38 cellular contexts compared by ENCODE assay signal in the genomic region with DNA sequence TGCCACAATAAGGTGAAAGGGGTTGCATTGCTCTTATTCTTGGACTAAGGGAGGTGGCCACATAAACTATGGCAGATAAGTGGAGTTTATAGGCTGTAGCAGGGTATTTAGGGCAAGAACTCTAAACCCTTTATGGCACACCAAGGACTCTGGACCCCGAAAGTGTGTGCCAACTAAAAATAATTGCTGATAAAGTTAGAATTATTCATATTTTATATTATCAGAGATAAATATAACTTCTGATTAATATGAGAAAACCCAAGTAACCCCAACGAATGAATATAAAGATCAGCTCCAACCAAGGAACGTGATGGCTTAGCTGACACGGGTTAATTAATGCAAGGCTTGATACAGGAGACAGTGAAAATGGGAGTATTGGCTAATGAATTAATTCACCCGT. TPM values are rescaled to one million over a fixed set of nuclear protein-coding genes. Genes with fewer than 3 reads are reported as not detected.
"Had no signal": no experiment of that assay in that cellular context is flagged by ENCODE, and none has a peak within 500 bp of the region (broad histone marks: within the 10 kb centered on the region; RNA-seq: fewer than 3 reads in every experiment).

No MANE protein-coding gene starts in this region.

- H3K36me3 ChIP-seq: adrenal gland, ascending aorta, brain microvascular endothelial cell, breast epithelium, cardiac muscle cell had no signal

- FAIRE-seq: astrocyte, bronchial epithelial cell had no signal

- H3K4me1 ChIP-seq: adrenal gland, ascending aorta, breast epithelium had no signal

- DNase-seq: activated effector memory CD4-positive, alpha-beta T cell treated with anti-CD3 and anti-CD28 coated beads, Interleukin-2, amount 50 U/mL, for 16 hours; activated effector memory CD4-positive, alpha-beta T cell treated with Interleukin-2 at 50 U/mL for 16 hours; activated gamma-delta T cell; activated gamma-delta T cell treated with Interleukin-2 at 50 U/mL for 16 hours; activated naive CD4-positive, alpha-beta T cell; activated naive CD4-positive, alpha-beta T cell treated with anti-CD3 and anti-CD28 coated beads for 36 hours; activated naive CD4-positive, alpha-beta T cell treated with anti-CD3 and anti-CD28 coated beads, Interleukin-2, amount 10 ng/mL, durations not matched to agents 7 days and 5 days; activated naive CD4-positive, alpha-beta T cell treated with anti-CD3 and anti-CD28 coated beads, Interleukin-2, amount 50 U/mL, for 16 hours; activated naive CD4-positive, alpha-beta T cell treated with Interleukin-2 at 50 U/mL for 16 hours; activated naive CD8-positive, alpha-beta T cell treated with anti-CD3 and anti-CD28 coated beads for 36 hours; activated naive CD8-positive, alpha-beta T cell treated with anti-CD3 and anti-CD28 coated beads, Interleukin-2, amount 10 ng/mL, durations not matched to agents 7 days and 5 days; activated naive CD8-positive, alpha-beta T cell treated with anti-CD3 and anti-CD28 coated beads, Interleukin-2, amount 50 U/mL, for 24 hours; activated T-cell treated with anti-CD3 and anti-CD28 coated beads, Interleukin-2, amount 50 U/mL, for 1 hour; activated T-cell treated with anti-CD3 and anti-CD28 coated beads, Interleukin-2, amount 50 U/mL, for 24 hours; activated T-cell treated with anti-CD3 and anti-CD28 coated beads, Interleukin-2, amount 50 U/mL, for 4 hours; activated T-cell treated with anti-CD3 and anti-CD28 coated beads, Interleukin-2, amount 50 U/mL, for 48 hours; activated T-cell treated with anti-CD3 and anti-CD28 coated beads, Interleukin-2, amount 50 U/mL, for 72 hours; adrenal gland; amniotic stem cell; amygdala; anterior cingulate cortex; aorta; body of pancreas; brain microvascular endothelial cell; caudate nucleus; central memory CD4-positive, alpha-beta T cell; cerebellar nuclear complex had no signal

- H3K9me3 ChIP-seq: adrenal gland, ascending aorta, body of pancreas had no signal

- H3K27me3 ChIP-seq: adrenal gland, ascending aorta, body of pancreas, brain microvascular endothelial cell, cardiac muscle cell had no signal

- H3K27ac ChIP-seq: adrenal gland, ascending aorta, body of pancreas, brain microvascular endothelial cell, breast epithelium, cardiac muscle cell had no signal

- H3K4me3 ChIP-seq: adrenal gland, ascending aorta, body of pancreas, breast epithelium, cardiac muscle cell had no signal

- ATAC-seq: activated naive CD4-positive, alpha-beta T cell treated with anti-CD3 and anti-CD28 coated beads, Interleukin-2, amount 50 U/mL, for 72 hours; activated naive CD8-positive, alpha-beta T cell treated with anti-CD3 and anti-CD28 coated beads, Interleukin-2, amount 50 U/mL, for 24 hours; activated T-cell treated with anti-CD3 and anti-CD28 coated beads, Interleukin-2, amount 50 U/mL, for 4 hours; activated T-cell treated with anti-CD3 and anti-CD28 coated beads, Interleukin-2, amount 50 U/mL, for 72 hours; activated T-helper 17 cell treated with anti-CD3 and anti-CD28 coated beads, Interleukin-2, amount 50 U/mL, for 72 hours; body of pancreas had no signal

RNA-seq across cellular contexts. Expression of a gene that starts 8.8 kb away (rescaled TPM):
- total RNA-seq: astrocyte, chondrocyte had no signal
- polyA plus RNA-seq: cardiac muscle cell had no signal

RNA-seq across cellular contexts. Expression of a gene that starts 15.0 kb away (rescaled TPM):
- total RNA-seq: activated naive CD4-positive, alpha-beta T cell treated with anti-CD3 and anti-CD28 coated beads for 36 hours; activated naive CD4-positive, alpha-beta T cell treated with anti-CD3 and anti-CD28 coated beads, Interleukin-2, amount 50 U/mL, for 72 hours; activated naive CD8-positive, alpha-beta T cell treated with anti-CD3 and anti-CD28 coated beads for 36 hours; activated naive CD8-positive, alpha-beta T cell treated with anti-CD3 and anti-CD28 coated beads, Interleukin-2, amount 10 ng/mL, durations not matched to agents 7 days and 5 days; activated T-cell treated with anti-CD3 and anti-CD28 coated beads, Interleukin-2, amount 50 U/mL, for 4 hours; activated T-cell treated with anti-CD3 and anti-CD28 coated beads, Interleukin-2, amount 50 U/mL, for 72 hours; activated T-helper 1 cell treated with anti-CD3 and anti-CD28 coated beads, Interleukin-12 subunit alpha, Interleukin-12 subunit beta, Interleukin-2, Interleukin-4 antibody, amounts not matched to agents 30 ng/mL and 10 ng/mL and 1 ng/mL, durations not matched to agents 14 hours and 24 hours and 36 hours; activated T-helper 17 cell treated with anti-CD3 and anti-CD28 coated beads, Interleukin-2, amount 50 U/mL, for 72 hours; activated T-helper 2 cell treated with anti-CD3 and anti-CD28 coated beads, Interferon-gamma antibody, Interleukin-2, Interleukin-4, amounts not matched to agents 10 μg/mL and 5 μg/mL and 100 μg/mL, durations not matched to agents 14 hours and 24 hours and 36 hours; adrenal gland; aorta; ascending aorta; cardiac muscle cell; cardiac septum; chondrocyte had no signal
- polyA plus RNA-seq: cardiac muscle cell had no signal
